Comparison of ENCODE assay signal across 29 cellular contexts in the genomic region with DNA sequence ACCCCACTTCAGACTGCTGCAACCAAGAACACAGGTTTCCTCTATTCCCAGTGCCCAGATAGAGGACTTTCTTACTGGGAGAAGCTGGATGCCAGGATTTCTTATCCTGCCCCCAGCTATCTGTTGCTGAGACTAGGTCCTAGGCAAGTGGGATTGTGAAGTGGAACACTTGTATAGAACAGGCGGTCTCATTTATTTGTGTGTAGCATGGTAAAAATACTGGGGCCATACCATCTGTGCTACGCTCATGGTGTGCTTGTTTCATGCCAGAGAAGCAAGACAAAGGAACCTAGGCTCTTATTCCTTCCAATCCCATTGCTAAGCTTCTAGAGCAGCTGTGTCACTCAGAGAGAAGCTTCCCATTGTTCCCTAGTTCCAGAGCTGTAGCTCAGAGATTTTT.
"Had no signal": no experiment of that assay in that cellular context is flagged by ENCODE, and none has a peak within 500 bp of the region (broad histone marks: within the 10 kb centered on the region; RNA-seq: fewer than 3 reads in every experiment).

No MANE protein-coding gene starts in this region.

- H3K27ac Mint-ChIP-seq: activated CD4-positive, alpha-beta memory T cell treated with anti-CD3 and anti-CD28 coated beads for 36 hours; activated CD4-positive, alpha-beta T cell treated with anti-CD3 and anti-CD28 coated beads for 36 hours; activated naive CD4-positive, alpha-beta T cell treated with anti-CD3 and anti-CD28 coated beads, Interleukin-2, amount 50 U/mL, for 24 hours; activated T-helper 1 cell treated with anti-CD3 and anti-CD28 coated beads, Interleukin-12 subunit alpha, Interleukin-12 subunit beta, Interleukin-2, Interleukin-4 antibody, amounts not matched to agents 30 ng/mL and 10 ng/mL and 1 ng/mL, durations not matched to agents 14 hours and 24 hours and 36 hours; T-helper 1 cell treated with Interleukin-12 subunit alpha and Interleukin-12 subunit beta and Interleukin-4 antibody, amounts not matched to agents 30 μg/mL and 1 μg/mL, for 36 hours; T-helper 2 cell treated with Interferon-gamma antibody and Interleukin-4, amounts not matched to agents 5 μg/mL and 100 μg/mL, for 36 hours had no signal

- H3K36me3 Mint-ChIP-seq: activated CD4-positive, alpha-beta memory T cell treated with anti-CD3 and anti-CD28 coated beads for 36 hours; activated naive CD4-positive, alpha-beta T cell treated with anti-CD3 and anti-CD28 coated beads, Interleukin-2, amount 50 U/mL, for 24 hours had no signal

- H3K9me3 Mint-ChIP-seq: activated T-helper 1 cell treated with anti-CD3 and anti-CD28 coated beads, Interleukin-12 subunit alpha, Interleukin-12 subunit beta, Interleukin-2, Interleukin-4 antibody, amounts not matched to agents 30 ng/mL and 10 ng/mL and 1 ng/mL, durations not matched to agents 14 hours and 24 hours and 36 hours had no signal

- H3K4me3 Mint-ChIP-seq: activated CD4-positive, alpha-beta memory T cell treated with anti-CD3 and anti-CD28 coated beads for 36 hours; activated CD4-positive, alpha-beta T cell treated with anti-CD3 and anti-CD28 coated beads for 36 hours; activated naive CD4-positive, alpha-beta T cell treated with anti-CD3 and anti-CD28 coated beads, Interleukin-2, amount 50 U/mL, for 24 hours; activated T-cell treated with anti-CD3 and anti-CD28 coated beads, Interleukin-2, amount 50 U/mL, for 4 hours; activated T-helper 1 cell treated with anti-CD3 and anti-CD28 coated beads, Interleukin-12 subunit alpha, Interleukin-12 subunit beta, Interleukin-2, Interleukin-4 antibody, amounts not matched to agents 30 ng/mL and 10 ng/mL and 1 ng/mL, durations not matched to agents 14 hours and 24 hours and 36 hours; T-helper 1 cell treated with Interleukin-12 subunit alpha and Interleukin-12 subunit beta and Interleukin-4 antibody, amounts not matched to agents 30 μg/mL and 1 μg/mL, for 36 hours; T-helper 2 cell treated with Interferon-gamma antibody and Interleukin-4, amounts not matched to agents 5 μg/mL and 100 μg/mL, for 36 hours had no signal

- DNase-seq: activated CD4-positive, alpha-beta memory T cell treated with anti-CD3 and anti-CD28 coated beads for 36 hours; activated CD4-positive, alpha-beta T cell treated with anti-CD3 and anti-CD28 coated beads for 36 hours; activated CD4-positive, alpha-beta T cell treated with anti-CD3 and anti-CD28 coated beads, Interleukin-2, amount 50 U/mL, for 1 hour; activated CD8-positive, alpha-beta memory T cell treated with anti-CD3 and anti-CD28 coated beads, Interleukin-2, amount 50 U/mL, for 4 hours; activated effector memory CD4-positive, alpha-beta T cell treated with anti-CD3 and anti-CD28 coated beads, Interleukin-2, amount 50 U/mL, for 16 hours; activated naive CD4-positive, alpha-beta T cell; activated T-cell treated with anti-CD3 and anti-CD28 coated beads for 4 hours; activated T-cell treated with anti-CD3 and anti-CD28 coated beads, Interleukin-2, amount 50 U/mL, for 4 hours; adrenal gland; body of pancreas; Karpas-422; KBM-7; NCI-H1105; NCI-H1417 treated with DMSO at 0.1 percent for 48 hours; NCI-H187 treated with DMSO at 0.1 percent for 48 hours; NCI-H2081; NCI-H2171 treated with DMSO at 0.1 percent for 48 hours; NCI-H2227 treated with DMSO at 0.1 percent for 48 hours; NCI-H446; NCI-H510A treated with DMSO at 0.1 percent for 48 hours; NCI-H526 treated with DMSO at 0.1 percent for 48 hours; NCI-H774; SHP77; SK-N-SH had no signal

- ATAC-seq: activated CD4-positive, alpha-beta T cell treated with anti-CD3 and anti-CD28 coated beads for 36 hours; activated T-cell treated with anti-CD3 and anti-CD28 coated beads, Interleukin-2, amount 50 U/mL, for 4 hours; body of pancreas; Panc1 had no signal

- H3K4me1 Mint-ChIP-seq: activated CD4-positive, alpha-beta T cell treated with anti-CD3 and anti-CD28 coated beads for 36 hours; activated naive CD4-positive, alpha-beta T cell treated with anti-CD3 and anti-CD28 coated beads, Interleukin-2, amount 50 U/mL, for 24 hours had no signal
